Comparison of ENCODE assay signal across 1 cellular context in genomic region chr6:43817192-43817591, GRCh38.
TF ChIP-seq lines count a peak whose summit lies in the region.

No MANE protein-coding gene starts in this region.

TF ChIP-seq in HepG2, 621 proteins besides CTCF, POLR2A, EP300 and RAD21 (continued from another document):
- TF ChIP-seq TFAP4 (IDR thresholded peaks at IDR 0.05; ENCODE audit: borderline replicate concordance, low read depth) (peak; percentile 51; the same call in 1 of the 2 replicates), DRAP1 (CRISPR knock-in tag; IDR thresholded peaks at IDR 0.05) (peak; percentile 55; the same call in 1 of the 2 replicates), ZNF652 (CRISPR knock-in tag; IDR thresholded peaks at IDR 0.05; ENCODE audit: borderline replicate concordance, low read depth) (no peak), ZNF468 (CRISPR knock-in tag; IDR thresholded peaks at IDR 0.05) (no peak), ZGPAT (CRISPR knock-in tag; IDR thresholded peaks at IDR 0.05) (peak; percentile 59), ZNF256 (CRISPR knock-in tag; conservative IDR thresholded peaks at IDR 0.05) (no peak), MLXIP (CRISPR knock-in tag; IDR thresholded peaks at IDR 0.05; ENCODE audit: borderline replicate concordance) (no peak), IKZF5 (CRISPR knock-in tag; IDR thresholded peaks at IDR 0.05) (0 out of 2 replicates have a peak, but pooled peaks have one; percentile 45), AHR (CRISPR knock-in tag; IDR thresholded peaks at IDR 0.05) (no peak), REPIN1 (CRISPR knock-in tag; IDR thresholded peaks at IDR 0.05; ENCODE audit: borderline replicate concordance, low read depth) (peak; percentile 74; the same call in 1 of the 2 replicates), TRIM22 (IDR thresholded peaks at IDR 0.05) (no peak), ZNF264 (CRISPR knock-in tag; IDR thresholded peaks at IDR 0.05) (no peak), HNRNPL (IDR thresholded peaks at IDR 0.05; ENCODE audit: low read depth, low read length) (peak; percentile 58; the same call in 1 of the 2 replicates), IKZF1 (IDR thresholded peaks at IDR 0.05) (no peak), THRA (CRISPR knock-in tag; IDR thresholded peaks at IDR 0.05; ENCODE audit: borderline replicate concordance) (peak; percentile 38; the same call in 1 of the 2 replicates)
